In the genomic region with DNA sequence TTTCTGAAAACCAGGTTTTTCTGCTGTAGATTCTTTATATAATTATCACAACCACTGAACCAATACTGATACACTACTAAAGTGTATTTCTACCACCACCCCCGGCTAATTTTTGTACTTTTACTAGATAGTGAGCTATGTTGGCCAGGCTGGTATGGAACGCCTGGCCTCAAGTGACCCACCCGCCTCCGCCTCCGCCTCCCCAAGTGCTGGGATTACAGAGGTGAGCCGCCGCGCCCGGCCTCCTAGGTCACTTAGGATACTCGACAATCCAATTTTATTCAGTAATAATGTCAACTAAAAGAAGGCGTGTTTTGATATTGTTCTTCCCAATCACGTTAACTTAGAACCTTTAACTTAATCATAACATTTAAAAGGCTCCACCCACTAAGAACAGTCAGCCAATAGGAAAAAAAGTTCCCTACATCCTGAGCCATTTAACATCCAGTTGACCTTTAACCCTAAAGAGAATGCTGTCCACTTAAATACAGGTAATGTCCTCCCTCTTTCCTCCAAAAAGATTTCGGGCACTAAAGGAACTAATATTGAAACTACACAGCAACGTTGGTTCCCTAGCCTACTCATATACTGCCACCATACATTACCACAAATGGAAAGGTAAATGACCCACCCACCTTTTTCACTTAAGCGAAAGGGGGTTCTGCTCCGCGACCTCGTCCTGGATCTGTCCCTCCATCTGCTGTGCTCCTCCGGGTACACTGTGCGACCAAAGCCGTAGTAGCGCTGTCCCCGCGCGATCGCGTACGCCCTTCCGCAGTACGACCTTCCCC, we compare ENCODE assay signal across 8 cellular contexts. TPM values are rescaled to one million over a fixed set of nuclear protein-coding genes. Genes with fewer than 3 reads are reported as not detected.
DNase-seq lines count a peak whose midpoint lies in the region; ATAC-seq, FAIRE-seq and TF ChIP-seq lines count a peak whose summit lies in the region.

No MANE protein-coding gene starts in this region.

- peak overlapping the region; percentile 82 for H3K9ac ChIP-seq in neural cell (ENCODE audit: low read length)

- TF ChIP-seq EP300 in A549 (IDR thresholded peaks at IDR 0.05), result no peak
- no peak for TF ChIP-seq EP300 in neural cell (conservative IDR thresholded peaks at IDR 0.05; ENCODE audit: poor library complexity, severe bottlenecking)

- POLR2A ChIA-PET in A549 (lab: Yijun Ruan, JAX), result no interaction called here

- no peaks in the 10 kb centered on the region for H3K9me2 ChIP-seq in neural cell (ENCODE audit: insufficient read depth, low read length)

- ATAC-seq in A549 (peak; percentile 1 to 39; a peak in 3 of 6 replicates), GM18867 (IDR thresholded peaks at IDR 0.05; ENCODE audit: unreplicated experiment) (peak; percentile 15), HG02763 (IDR thresholded peaks at IDR 0.05; ENCODE audit: unreplicated experiment) (no peak)

- no peak overlapping the region for H2AFZ ChIP-seq in neural cell (ENCODE audit: low read depth, low read length)

- CTCF ChIA-PET in A549 (lab: Yijun Ruan, JAX), result no interaction called here

- H3K36me3 ChIP-seq in esophagus squamous epithelium (peaks cover 15 to 45% (median 22%) of the 10 kb centered on the region in 3 donors), neural cell (ENCODE audit: insufficient read depth, low read length) (peaks cover 8% of the 10 kb centered on the region)

- H3K4me3 ChIP-seq in A549 (peak overlapping the region; percentile 89), esophagus squamous epithelium (peak overlapping the region; percentile 77 to 91 (median 87)), neural cell (ENCODE audit: low read length) (peak overlapping the region; percentile 87)

- H3K27me3 ChIP-seq in esophagus squamous epithelium (no peaks in the 10 kb centered on the region), neural cell (ENCODE audit: insufficient read depth, low read depth, low read length) (no peaks in the 10 kb centered on the region)

- H3K9me3 ChIP-seq in A549 (no peaks in the 10 kb centered on the region), esophagus squamous epithelium (no peaks in the 10 kb centered on the region), neural cell (ENCODE audit: low read length) (no peaks in the 10 kb centered on the region)

- WGBS in A549 (ENCODE audit: missing lambda C conversion rate), result 30% methylated on average over 20 of the region's 30 CpGs
- 15 to 25% methylated on average over 20 to 30 of the region's 30 CpGs for WGBS in esophagus squamous epithelium, 2 donors

- peak overlapping the region; percentile 97 for H3K4me2 ChIP-seq in A549
- H3K4me2 ChIP-seq in neural cell (ENCODE audit: low read length), result peak overlapping the region; percentile 77

- no peak for TF ChIP-seq CTCF in A549 (IDR thresholded peaks at IDR 0.05)
- TF ChIP-seq CTCF in esophagus squamous epithelium (IDR thresholded peaks at IDR 0.05), result no peak
- no peak for TF ChIP-seq CTCF in neural cell (IDR thresholded peaks at IDR 0.05; ENCODE audit: poor library complexity, severe bottlenecking)

- peak overlapping the region; percentile 98 to 99 for H3K27ac ChIP-seq in A549
- peak overlapping the region; percentile 98 to 100 (median 99) for H3K27ac ChIP-seq in esophagus squamous epithelium
- H3K27ac ChIP-seq in neural cell (ENCODE audit: low read length), result peak overlapping the region; percentile 82

- in situ Hi-C loops in SK-MEL-5 (cut with HindIII; ENCODE audit: low pct_unique_long_range_greater_than_20kb, low sequenced_read_pairs), result no loop called here

- FAIRE-seq in A549 (lab: Jason Lieb, UNC), result no peak

- H3K79me2 ChIP-seq in neural cell (replicated peaks; ENCODE audit: insufficient read depth, low read length), result peaks cover 31% of the 10 kb centered on the region

- TF ChIP-seq POLR2A in A549 (IDR thresholded peaks at IDR 0.05; ENCODE audit: low read length), result no peak
- no peak for TF ChIP-seq POLR2A in esophagus squamous epithelium (IDR thresholded peaks at IDR 0.05)

- peak; percentile 49 to 50 for DNase-seq in A549 (ENCODE audit: low read depth in 1 of 2, low spot score in 1 of 2)
- DNase-seq in SK-MEL-5 (ENCODE audit: low read depth, low spot score), result peak; percentile 40
- DNase-seq in esophagus squamous epithelium (lab: John Stamatoyannopoulos, UW), result no peak
- no peak for DNase-seq in NCI-H446 treated with DMSO at 0.1 percent for 48 hours (lab: John Stamatoyannopoulos, UW)
- DNase-seq in NCI-H446 (lab: John Stamatoyannopoulos, UW), result no peak

- intact Hi-C loops in esophagus squamous epithelium (cut with DNase I), result no loop called here

- peaks cover 17% of the 10 kb centered on the region; the same call in 2 of the 3 replicates for H3K4me1 ChIP-seq in A549
- H3K4me1 ChIP-seq in esophagus squamous epithelium, result peaks cover 13 to 60% (median 23%) of the 10 kb centered on the region in 3 donors

- H3F3A ChIP-seq in neural cell (ENCODE audit: insufficient read depth, low read length, poor library complexity, severe bottlenecking), result no peaks in the 10 kb centered on the region

- TF ChIP-seq RAD21 in A549 (conservative IDR thresholded peaks at IDR 0.05 in 1 of 2, IDR thresholded peaks at IDR 0.05 in 1 of 2) (no peak), neural cell (conservative IDR thresholded peaks at IDR 0.05) (no peak)

- H4K20me1 ChIP-seq in neural cell (ENCODE audit: insufficient read depth), result no peaks in the 10 kb centered on the region

TF ChIP-seq in A549, 52 proteins besides CTCF, POLR2A, EP300 and RAD21:
- TF ChIP-seq JUN (IDR thresholded peaks at IDR 0.05), result no peak
- TF ChIP-seq HOXB5 (CRISPR knock-in tag; IDR thresholded peaks at IDR 0.05), result no peak
- no peak for TF ChIP-seq CBX2 (IDR thresholded peaks at IDR 0.05; ENCODE audit: borderline replicate concordance, low read depth)
- TF ChIP-seq ZNF302 (CRISPR knock-in tag; IDR thresholded peaks at IDR 0.05), result no peak
- TF ChIP-seq, protein P1, sequence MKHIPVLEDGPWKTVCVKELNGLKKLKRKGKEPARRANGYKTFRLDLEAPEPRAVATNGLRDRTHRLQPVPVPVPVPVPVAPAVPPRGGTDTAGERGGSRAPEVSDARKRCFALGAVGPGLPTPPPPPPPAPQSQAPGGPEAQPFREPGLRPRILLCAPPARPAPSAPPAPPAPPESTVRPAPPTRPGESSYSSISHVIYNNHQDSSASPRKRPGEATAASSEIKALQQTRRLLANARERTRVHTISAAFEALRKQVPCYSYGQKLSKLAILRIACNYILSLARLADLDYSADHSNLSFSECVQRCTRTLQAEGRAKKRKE (CRISPR knock-in tag; IDR thresholded peaks at IDR 0.05; ENCODE audit: low read depth), result no peak
- TF ChIP-seq SREBF2 (IDR thresholded peaks at IDR 0.05), result no peak

TF ChIP-seq in neural cell, 6 proteins besides CTCF, POLR2A, EP300 and RAD21 (continues in another document):
- TF ChIP-seq MXI1 (conservative IDR thresholded peaks at IDR 0.05; ENCODE audit: poor library complexity, severe bottlenecking) (no peak), SMC3 (conservative IDR thresholded peaks at IDR 0.05; ENCODE audit: poor library complexity) (no peak)

RNA-seq across cellular contexts. Expression of a gene that starts 1.2 kb away (rescaled TPM):
- 45.0 and 50.6 TPM in 2 replicates for polyA plus RNA-seq in A549 (2011; rRNA removed)
- 13.9 and 17.4 TPM in 2 replicates for polyA plus RNA-seq in A549 (2012; cell fraction: cytosol; rRNA removed)
- 67.3 and 70.0 TPM in 2 replicates for polyA plus RNA-seq in A549 (2012; cell fraction: nucleus; rRNA removed)
- polyA plus RNA-seq in A549 (2017; fragmentation: RNase III; extraction: RNeasy Plus Mini Kit Qiagen cat#74134 plus additional on column Dnase treatment), result 32.8 to 36.2 TPM (median 34.5 TPM) in 3 replicates
- 24.4 and 24.7 TPM in 2 replicates for polyA minus RNA-seq in A549 (2011; rRNA and poly(A)+ RNA removed)
- 34.1 and 35.5 TPM in 2 replicates for total RNA-seq in SK-MEL-5 (2014; rRNA removed; shearing (Covaris generic))
- polyA plus RNA-seq in SK-MEL-5 (2015; cell fraction: cytosol; rRNA removed), result 14.9 and 15.0 TPM in 2 replicates
- polyA plus RNA-seq in SK-MEL-5 (2015; cell fraction: nucleus; rRNA removed), result 470 and 472 TPM in 2 replicates
- 10 to 100 TPM; 31.4 to 99.8 (median 51.0) TPM for total RNA-seq in esophagus squamous epithelium
- 152 and 172 TPM in 2 replicates for polyA plus RNA-seq in neural cell
- 98.6 and 104 TPM in 2 replicates for polyA minus RNA-seq in neural cell

RNA-seq across cellular contexts. Expression of a gene that starts 13.7 kb away (rescaled TPM):
- polyA plus RNA-seq in A549 (2011; rRNA removed) (29.7 and 38.6 TPM in 2 replicates), A549 (2017; fragmentation: RNase III; extraction: RNeasy Plus Mini Kit Qiagen cat#74134 plus additional on column Dnase treatment) (36.0 to 39.7 TPM (median 38.6 TPM) in 3 replicates), neural cell (74.6 and 94.1 TPM in 2 replicates)
- polyA plus RNA-seq in A549 (2012; cell fraction: cytosol; rRNA removed), result 9.2 and 12.2 TPM in 2 replicates
- polyA plus RNA-seq in A549 (2012; cell fraction: nucleus; rRNA removed), result 3.1 and 5.2 TPM in 2 replicates
- 2.4 and 3.7 TPM in 2 replicates for polyA minus RNA-seq in A549 (2011; rRNA and poly(A)+ RNA removed)
- 63.5 and 67.4 TPM in 2 replicates for total RNA-seq in SK-MEL-5 (2014; rRNA removed; shearing (Covaris generic))
- 37.1 and 41.6 TPM in 2 replicates for polyA plus RNA-seq in SK-MEL-5 (2015; cell fraction: cytosol; rRNA removed)
- polyA plus RNA-seq in SK-MEL-5 (2015; cell fraction: nucleus; rRNA removed), result 12.2 and 15.3 TPM in 2 replicates
- 10 to 100 TPM; 14.5 to 53.2 (median 37.1) TPM for total RNA-seq in esophagus squamous epithelium
- polyA minus RNA-seq in neural cell, result 54.5 and 67.0 TPM in 2 replicates

RNA-seq across cellular contexts. Expression of a gene that starts 26.3 kb away (rescaled TPM):
- polyA plus RNA-seq in A549 (2011; rRNA removed) (not detected in 2 replicates), A549 (2017; fragmentation: RNase III; extraction: RNeasy Plus Mini Kit Qiagen cat#74134 plus additional on column Dnase treatment) (not detected in 3 replicates), neural cell (not detected in 2 replicates)
- not detected in 2 replicates for polyA plus RNA-seq in A549 (2012; cell fraction: cytosol; rRNA removed)
- polyA plus RNA-seq in A549 (2012; cell fraction: nucleus; rRNA removed), result not detected in 2 replicates
- not detected in 2 replicates for polyA minus RNA-seq in A549 (2011; rRNA and poly(A)+ RNA removed)
- 1.2 and 2.2 TPM in 2 replicates for total RNA-seq in SK-MEL-5 (2014; rRNA removed; shearing (Covaris generic))
- polyA plus RNA-seq in SK-MEL-5 (2015; cell fraction: cytosol; rRNA removed), result 1.5 and 2.1 TPM in 2 replicates
- polyA plus RNA-seq in SK-MEL-5 (2015; cell fraction: nucleus; rRNA removed), result 0.90 and 3.3 TPM in 2 replicates
- not detected for total RNA-seq in esophagus squamous epithelium
- polyA minus RNA-seq in neural cell, result not detected in 2 replicates

Comparison
In these comparisons a context has a peak if more than half of its experiments do, and no peak if none do; other contexts are left out.
1. DNase-seq: peak in A549 (2 of 2) and SK-MEL-5 (single experiment); none in esophagus squamous epithelium (single experiment), NCI-H446 treated with DMSO at 0.1 percent for 48 hours (single experiment) and NCI-H446 (0 of 2).
2. Peak in every context shown above with its lines, with median percentiles within 50 percentile points of each other: H3K27ac ChIP-seq and H3K4me3 ChIP-seq.